ENCODE assay signal across 8 cellular contexts in genomic region chr2:64644240-64645013, GRCh38. TPM values are rescaled to one million over a fixed set of nuclear protein-coding genes. Genes with fewer than 3 reads are reported as not detected.
DNase-seq lines count a peak whose midpoint lies in the region; ATAC-seq and TF ChIP-seq lines count a peak whose summit lies in the region.

No MANE protein-coding gene starts in this region.

- H3K27ac ChIP-seq in PC-3 (ENCODE audit: low read length) (peak overlapping the region; percentile 92), adipose tissue (ENCODE audit: low read depth, low read length) (peak overlapping the region; percentile 86), heart right ventricle (peak overlapping the region; percentile 83 to 96 (median 93))

- 4 to 9% (median 5%) methylated on average over 18 of the region's 18 CpGs for WGBS in adipose tissue, 3 donors
- WGBS in heart right ventricle, 2 donors, result 2 to 3% methylated on average over 18 of the region's 18 CpGs

- H3F3A ChIP-seq in PC-3 (ENCODE audit: low read length, unreplicated experiment), result peaks cover 5% of the 10 kb centered on the region

- H3K79me2 ChIP-seq in PC-3 (ENCODE audit: low read length), result peaks cover 100% of the 10 kb centered on the region

- peak; percentile 62 for ATAC-seq in GM19395 (IDR thresholded peaks at IDR 0.05; ENCODE audit: unreplicated experiment)
- peak; percentile 44 for ATAC-seq in HG03457 (IDR thresholded peaks at IDR 0.05; ENCODE audit: unreplicated experiment)
- peak; percentile 68 for ATAC-seq in PC-3
- peak; percentile 91 to 95 (median 93) for ATAC-seq in heart right ventricle
- no peak for ATAC-seq in GM18519 (IDR thresholded peaks at IDR 0.05; ENCODE audit: low FRiP score, unreplicated experiment)

- POLR2A ChIA-PET in PC-3 (lab: Charles Lee; ENCODE audit: unreplicated experiment), result interaction anchor here (0.6 to 1.2 kb wide), 6 partner anchors 9 to 232 kb away, joined by 3 to 5 read pairs (median 3); partner anchors contain the start of gene SERTAD2

- H3K9me3 ChIP-seq in PC-3 (ENCODE audit: low read length) (no peaks in the 10 kb centered on the region), heart right ventricle (no peaks in the 10 kb centered on the region)

- BruUV-seq in PC-3 (replicated peaks; lab: Mats Ljungman, UMichigan), result TSS peak; percentile 84

- peak overlapping the region; percentile 79 for H3K9ac ChIP-seq in PC-3 (ENCODE audit: low read length)

- TF ChIP-seq CTCF in PC-3 (conservative IDR thresholded peaks at IDR 0.05; ENCODE audit: low read depth, low read length) (no peak), heart right ventricle (IDR thresholded peaks at IDR 0.05) (no peak)

- peak overlapping the region; percentile 52 for H2AFZ ChIP-seq in PC-3 (ENCODE audit: low read length)

- intact Hi-C loops in PC-3 (cut with micrococcal nuclease) (loop anchor here (2.0 to 5.0 kb wide), 2 partner anchors 50 to 122 kb away; partner anchors contain the start of gene AFTPH), heart right ventricle (cut with DNase I) (loop anchor here in 9 of 10 donors (2.0 to 10.0 kb wide), 10 partner anchors 36 to 223 kb away; partner anchors contain the start of gene AFTPH (in 2 of the 9))

- H3K36me3 ChIP-seq in PC-3 (ENCODE audit: low read depth, low read length), result peaks cover 3% of the 10 kb centered on the region; the same call in 1 of the 2 replicates
- no peaks in the 10 kb centered on the region for H3K36me3 ChIP-seq in heart right ventricle

- peak; percentile 56 for DNase-seq in COR-L47 (lab: John Stamatoyannopoulos, UW)
- peak; percentile 80 for DNase-seq in PC-3
- DNase-seq in heart right ventricle, result peak; percentile 76 to 87
- peak; percentile 76 for DNase-seq in pons (ENCODE audit: low spot score)

- H4K20me1 ChIP-seq in PC-3 (ENCODE audit: low read length), result peaks cover 23% of the 10 kb centered on the region

- H3K4me1 ChIP-seq in PC-3 (ENCODE audit: insufficient read depth, low read length), result peaks cover 87% of the 10 kb centered on the region
- H3K4me1 ChIP-seq in heart right ventricle, result peaks cover 0 to 91% (median 71%) of the 10 kb centered on the region in 9 donors

- no peaks in the 10 kb centered on the region for H3K9me2 ChIP-seq in PC-3 (replicated peaks; ENCODE audit: low read length)

- CTCF ChIA-PET in PC-3 (lab: Charles Lee), result interaction anchor here (0.6 to 2.8 kb wide), 4 partner anchors 10 to 107 kb away, joined by 3 to 18 read pairs (median 8); partner anchors contain the start of gene SERTAD2

- peak overlapping the region; percentile 67 for H3K4me3 ChIP-seq in PC-3 (ENCODE audit: low read length)
- peak overlapping the region; percentile 41 to 61 (median 55) for H3K4me3 ChIP-seq in heart right ventricle

- H3K4me2 ChIP-seq in PC-3 (ENCODE audit: low read length), result peak overlapping the region; percentile 93

- H3K27me3 ChIP-seq in PC-3 (ENCODE audit: low read length) (no peaks in the 10 kb centered on the region), heart right ventricle (no peaks in the 10 kb centered on the region)

RNA-seq across cellular contexts. Expression of gene SERTAD2, which starts 9.3 kb away (rescaled TPM):
- 19.8 and 34.9 TPM in 2 replicates for total RNA-seq in PC-3 (2014; rRNA removed)
- 10 to 100 TPM in 1 of 3 donors, 1 to 10 TPM in 2; 3.9 to 17.3 (median 8.9) TPM for polyA plus RNA-seq in adipose tissue
- 10 to 100 TPM; 11.3 to 20.9 (median 16.6) TPM for total RNA-seq in heart right ventricle
- 1 to 10 TPM; 5.6 to 6.3 TPM for polyA plus RNA-seq in heart right ventricle
